ENCODE assay signal across 8 cellular contexts in genomic region chr17:64818904-64819303, GRCh38.
DNase-seq lines count a peak whose midpoint lies in the region; ATAC-seq, FAIRE-seq and TF ChIP-seq lines count a peak whose summit lies in the region.
"Not testable (repeated sequence)": the region's sequence is repeated elsewhere in the genome, so short reads cannot be mapped to it uniquely, and the experiment has no call there.

No MANE protein-coding gene starts in this region.

- H2AK5ac ChIP-seq in mesenchymal stem cell (ENCODE audit: low read length, severe bottlenecking); trophoblast cell (ENCODE audit: low read length): not testable (repeated sequence)

- in situ Hi-C loops in HepG2 (cut with HindIII; ENCODE audit: extremely low pct_ligation_motif_present, low pct_unique_long_range_greater_than_20kb) = not testable (repeated sequence)

- H2BK15ac ChIP-seq in mesenchymal stem cell (ENCODE audit: low read depth, poor library complexity, severe bottlenecking) = not testable (repeated sequence)

- not testable (repeated sequence) for H3K79me2 ChIP-seq in endothelial cell of umbilical vein (ENCODE audit: control insufficient read depth, insufficient read depth, low read length); HepG2 (ENCODE audit: insufficient read depth, low read length); trophoblast cell (ENCODE audit: control insufficient read depth, insufficient read depth, low read length, poor library complexity)

- TF ChIP-seq EP300 in HepG2 (IDR thresholded peaks at IDR 0.05; ENCODE audit: low read depth in 2 of 2, low read length in 2 of 2) = peak in 1 of 2 experiments; percentile 30; a peak in 1 of 4 replicates
- not testable (repeated sequence) for TF ChIP-seq EP300 in HepG2 (CRISPR knock-in tag; IDR thresholded peaks at IDR 0.05; ENCODE audit: borderline replicate concordance)

- H4K12ac ChIP-seq in trophoblast cell (ENCODE audit: low read depth, low read length) = not testable (repeated sequence)

- CTCF ChIA-PET in endothelial cell of umbilical vein (lab: Charles Lee); HepG2 (lab: Yijun Ruan, JAX; ENCODE audit: low intra/inter-chr PET ratio, low total read pairs): not testable (repeated sequence)

- not testable (repeated sequence) for H3K36me3 ChIP-seq in endothelial cell of umbilical vein (ENCODE audit: control insufficient read depth in 2 of 2, extremely low read depth in 1 of 2, insufficient read depth in 2 of 2, low read length in 2 of 2); HepG2 (replicated peaks in 1 of 2; ENCODE audit: control insufficient read depth in 1 of 2, insufficient read depth in 2 of 2, low read length in 2 of 2)
- H3K36me3 ChIP-seq in mesenchymal stem cell (ENCODE audit: control insufficient read depth in 1 of 2, insufficient read depth in 2 of 2, low read depth in 1 of 2, low read length in 2 of 2) = peaks cover 34 to 64% of the 10 kb centered on the region in 2 experiments
- H3K36me3 ChIP-seq in trophoblast cell (ENCODE audit: control insufficient read depth in 1 of 2, insufficient read depth in 2 of 2, low read length in 2 of 2) = peaks cover 15 to 18% of the 10 kb centered on the region in 2 experiments

- not testable (repeated sequence) for H3K27me3 Mint-ChIP-seq in activated T-cell treated with anti-CD3 and anti-CD28 coated beads, Interleukin-2, amount 50 U/mL, for 24 hours

- not testable (repeated sequence) for H3K4me1 ChIP-seq in endothelial cell of umbilical vein (ENCODE audit: control insufficient read depth, extremely low read depth, insufficient read depth, low read length); mesenchymal stem cell (ENCODE audit: control insufficient read depth, insufficient read depth, low read depth, low read length)
- H3K4me1 ChIP-seq in HepG2 (ENCODE audit: insufficient read depth, low read length) (peaks cover 10% of the 10 kb centered on the region), trophoblast cell (ENCODE audit: control insufficient read depth in 1 of 2, insufficient read depth in 2 of 2, low read length in 2 of 2) (peaks cover 10 to 11% of the 10 kb centered on the region in 2 experiments)

- dilution Hi-C loops in endothelial cell of umbilical vein (cut with MboI; ENCODE audit: extremely low pct_ligation_motif_present, low sequenced_read_pairs) = not testable (repeated sequence)

- H3K18ac ChIP-seq in mesenchymal stem cell (ENCODE audit: low read depth in 1 of 2, low read length in 2 of 2); trophoblast cell (ENCODE audit: low read length): not testable (repeated sequence)

- H3K14ac ChIP-seq in mesenchymal stem cell (ENCODE audit: low read length in 2 of 2); trophoblast cell (ENCODE audit: low read length): not testable (repeated sequence)

- WGBS in HepG2 (ENCODE audit: low lambda C conversion rate) = 36% methylated on average over 5 of the region's 5 CpGs
- 49% methylated on average over 4 of the region's 5 CpGs for WGBS in mesenchymal stem cell
- WGBS in trophoblast cell (ENCODE audit: extremely low coverage, insufficient coverage, insufficient read length) = no CpG with 5 or more reads among the region's 5 CpGs

- not testable (repeated sequence) for BruUV-seq in endothelial cell of umbilical vein (replicated peaks; lab: Mats Ljungman, UMichigan); HepG2 (replicated peaks; lab: Mats Ljungman, UMichigan)

- not testable (repeated sequence) for H3K4me3 Mint-ChIP-seq in activated T-cell treated with anti-CD3 and anti-CD28 coated beads, Interleukin-2, amount 50 U/mL, for 24 hours

- not testable (repeated sequence) for H3K23ac ChIP-seq in mesenchymal stem cell (ENCODE audit: low read length in 2 of 2); trophoblast cell (ENCODE audit: low read length)

- not testable (repeated sequence) for H3K4ac ChIP-seq in mesenchymal stem cell (ENCODE audit: low read depth in 1 of 2, low read length in 2 of 2); trophoblast cell (ENCODE audit: low read depth, low read length)

- H3K4me1 Mint-ChIP-seq in activated T-cell treated with anti-CD3 and anti-CD28 coated beads, Interleukin-2, amount 50 U/mL, for 24 hours (ENCODE audit: low read depth) = not testable (repeated sequence)

- H3K27me3 ChIP-seq in endothelial cell of umbilical vein (ENCODE audit: control insufficient read depth in 2 of 2, insufficient read depth in 2 of 2, low read length in 2 of 2); HepG2 (ENCODE audit: control insufficient read depth in 1 of 2, insufficient read depth in 2 of 2, low read length in 2 of 2); mesenchymal stem cell (ENCODE audit: control insufficient read depth in 1 of 2, insufficient read depth in 1 of 2, low read length in 2 of 2); trophoblast cell (ENCODE audit: insufficient read depth, low read length): not testable (repeated sequence)

- not testable (repeated sequence) for H2BK12ac ChIP-seq in mesenchymal stem cell (ENCODE audit: low read length in 2 of 2); trophoblast cell (ENCODE audit: low read length)

- not testable (repeated sequence) for H2BK5ac ChIP-seq in mesenchymal stem cell (ENCODE audit: low read depth, low read length, poor library complexity, severe bottlenecking)
- peak overlapping the region; percentile 25 for H2BK5ac ChIP-seq in trophoblast cell (ENCODE audit: low read depth, low read length, poor library complexity)

- H3K9me1 ChIP-seq in endothelial cell of umbilical vein (replicated peaks; ENCODE audit: control insufficient read depth, extremely low read depth, insufficient read depth, low read length) = not testable (repeated sequence)

- H3K27ac ChIP-seq in endothelial cell of umbilical vein (ENCODE audit: insufficient read depth, low read depth, low read length) (peak overlapping the region; percentile 45), HepG2 (ENCODE audit: extremely low read length, insufficient read depth, low read length) (peak overlapping the region; percentile 2)
- not testable (repeated sequence) for H3K27ac ChIP-seq in mesenchymal stem cell (ENCODE audit: low read length, poor library complexity, severe bottlenecking); trophoblast cell (ENCODE audit: low read depth, low read length)

- peak overlapping the region; percentile 46 for H4K91ac ChIP-seq in mesenchymal stem cell (ENCODE audit: low read length)
- H4K91ac ChIP-seq in trophoblast cell (ENCODE audit: low read depth, low read length) = not testable (repeated sequence)

- POLR2A ChIA-PET in endothelial cell of umbilical vein (lab: Charles Lee); HepG2 (lab: Yijun Ruan, JAX): not testable (repeated sequence)

- not testable (repeated sequence) for H3K4me3 ChIP-seq in endothelial cell of umbilical vein (replicated peaks in 1 of 3; ENCODE audit: insufficient read depth in 1 of 3, low read depth in 1 of 3, low read length in 3 of 3); HepG2 (replicated peaks in 1 of 3; ENCODE audit: insufficient read depth in 1 of 3, low read depth in 2 of 3, low read length in 3 of 3); mesenchymal stem cell (ENCODE audit: insufficient read depth in 1 of 2, low read depth in 1 of 2, low read length in 2 of 2); trophoblast cell (ENCODE audit: low read depth, low read length)

- not testable (repeated sequence) for TF ChIP-seq RAD21 in HepG2 (CRISPR knock-in tag; IDR thresholded peaks at IDR 0.05)

- intact Hi-C loops in endothelial cell of umbilical vein (cut with micrococcal nuclease); HepG2 (cut with micrococcal nuclease; ENCODE audit: unreplicated experiment): not testable (repeated sequence)

- not testable (repeated sequence) for H2AFZ ChIP-seq in endothelial cell of umbilical vein (ENCODE audit: low read depth, low read length); HepG2 (ENCODE audit: low read length); mesenchymal stem cell (ENCODE audit: low read depth, low read length); trophoblast cell (ENCODE audit: insufficient read depth, low read length, poor library complexity)

- not testable (repeated sequence) for TF ChIP-seq POLR2A in endothelial cell of umbilical vein (IDR thresholded peaks at IDR 0.05; ENCODE audit: low read depth, low read length); HepG2 (IDR thresholded peaks at IDR 0.05; ENCODE audit: insufficient read depth in 1 of 2, low read depth in 2 of 2, low read length in 2 of 2)

- H4K8ac ChIP-seq in mesenchymal stem cell (ENCODE audit: low read length); trophoblast cell (ENCODE audit: low read depth, low read length): not testable (repeated sequence)

- H3K4me2 ChIP-seq in endothelial cell of umbilical vein (ENCODE audit: insufficient read depth, low read length); HepG2 (ENCODE audit: low read depth, low read length); mesenchymal stem cell (ENCODE audit: low read length, poor library complexity, severe bottlenecking); trophoblast cell (ENCODE audit: low read length): not testable (repeated sequence)

- not testable (repeated sequence) for H2BK120ac ChIP-seq in mesenchymal stem cell (ENCODE audit: low read depth, low read length); trophoblast cell (ENCODE audit: insufficient read depth, low read length, poor library complexity)

- not testable (repeated sequence) for TF ChIP-seq CTCF in endothelial cell of umbilical vein (IDR thresholded peaks at IDR 0.05; ENCODE audit: extremely low read depth in 1 of 2, insufficient read depth in 1 of 2, low read depth in 1 of 2, low read length in 2 of 2); HepG2 (CRISPR knock-in tag; IDR thresholded peaks at IDR 0.05)

- not testable (repeated sequence) for H3K79me1 ChIP-seq in mesenchymal stem cell (replicated peaks; ENCODE audit: low read length, poor library complexity, severe bottlenecking); trophoblast cell (ENCODE audit: low read length)

- not testable (repeated sequence) for H3K9me3 ChIP-seq in endothelial cell of umbilical vein (replicated peaks; ENCODE audit: control insufficient read depth, insufficient read depth, low read length); HepG2 (ENCODE audit: low read length); mesenchymal stem cell (ENCODE audit: control insufficient read depth, low read length); trophoblast cell (ENCODE audit: insufficient read depth, low read depth, low read length)

- peak; percentile 87 for ATAC-seq in HepG2

- not testable (repeated sequence) for H3K9me3 Mint-ChIP-seq in activated T-cell treated with anti-CD3 and anti-CD28 coated beads, Interleukin-2, amount 50 U/mL, for 24 hours

- H3K36me3 Mint-ChIP-seq in activated T-cell treated with anti-CD3 and anti-CD28 coated beads, Interleukin-2, amount 50 U/mL, for 24 hours (ENCODE audit: low read depth) = peaks cover 52% of the 10 kb centered on the region

- H3K9ac ChIP-seq in endothelial cell of umbilical vein (replicated peaks; ENCODE audit: extremely low read depth, insufficient read depth, low read length); HepG2 (ENCODE audit: insufficient read depth, low read depth, low read length); mesenchymal stem cell (ENCODE audit: low read length); trophoblast cell (ENCODE audit: low read length): not testable (repeated sequence)

- not testable (repeated sequence) for H3K27ac Mint-ChIP-seq in activated T-cell treated with anti-CD3 and anti-CD28 coated beads, Interleukin-2, amount 50 U/mL, for 24 hours

- FAIRE-seq in HTR-8/SVneo (lab: Jason Lieb, UNC) (peak; percentile 70), endothelial cell of umbilical vein (lab: Jason Lieb, UNC) (peak; percentile 69), HepG2 (lab: Jason Lieb, UNC) (peak; percentile 99), urothelium cell line (lab: Jason Lieb, UNC) (peak; percentile 23)

- H4K20me1 ChIP-seq in endothelial cell of umbilical vein (replicated peaks; ENCODE audit: control insufficient read depth, extremely low read depth, insufficient read depth, low read length); HepG2 (ENCODE audit: insufficient read depth, low read length): not testable (repeated sequence)

- DNase-seq in HTR-8/SVneo (ENCODE audit: insufficient read length, low spot score); HepG2 (ENCODE audit: low spot score); mesenchymal stem cell; urothelium cell line (ENCODE audit: low spot score): not testable (repeated sequence)
- peak; percentile 15 for DNase-seq in activated T-cell treated with anti-CD3 and anti-CD28 coated beads, Interleukin-2, amount 50 U/mL, for 24 hours
- DNase-seq in dermis blood vessel endothelial cell (peak; percentile 31), endothelial cell of umbilical vein (ENCODE audit: low read depth, low spot score) (peak; percentile 6), trophoblast cell (peak in 1 of 2 donors; percentile 18)
